9 cellular contexts compared by ENCODE assay signal in genomic region chr4:114386637-114387233, GRCh38.
A peak's percentile ranks its signal among the peaks of the same experiment; 100 is the strongest.
DNase-seq lines count a peak whose midpoint lies in the region; ATAC-seq and TF ChIP-seq lines count a peak whose summit lies in the region.
"Had no signal": no experiment of that assay in that cellular context is flagged by ENCODE, and none has a peak within 500 bp of the region (broad histone marks: within the 10 kb centered on the region; RNA-seq: fewer than 3 reads in every experiment).

No MANE protein-coding gene starts in this region.

- no peak overlapping the region for H3K4me3 Mint-ChIP-seq in glutamatergic neuron (ENCODE audit: unreplicated experiment)
- H3K4me3 Mint-ChIP-seq: activated naive CD8-positive, alpha-beta T cell treated with anti-CD3 and anti-CD28 coated beads, Interleukin-2, amount 10 ng/mL, durations not matched to agents 7 days and 5 days had no signal

- no peak for TF ChIP-seq POLR2A in vagina (IDR thresholded peaks at IDR 0.05)

- no peaks in the 10 kb centered on the region for H3K9me3 Mint-ChIP-seq in glutamatergic neuron (ENCODE audit: unreplicated experiment)
- H3K9me3 Mint-ChIP-seq: activated naive CD8-positive, alpha-beta T cell treated with anti-CD3 and anti-CD28 coated beads, Interleukin-2, amount 10 ng/mL, durations not matched to agents 7 days and 5 days had no signal

- no peaks in the 10 kb centered on the region for H3K36me3 Mint-ChIP-seq in glutamatergic neuron (ENCODE audit: unreplicated experiment)
- H3K36me3 Mint-ChIP-seq: activated naive CD8-positive, alpha-beta T cell treated with anti-CD3 and anti-CD28 coated beads, Interleukin-2, amount 10 ng/mL, durations not matched to agents 7 days and 5 days had no signal

- H3K4me3 ChIP-seq in vagina, result no peak overlapping the region

- H3K36me3 ChIP-seq in vagina, result no peaks in the 10 kb centered on the region

- H3K4me1 Mint-ChIP-seq in glutamatergic neuron (ENCODE audit: low read depth, unreplicated experiment), result no peaks in the 10 kb centered on the region
- H3K4me1 Mint-ChIP-seq: activated naive CD8-positive, alpha-beta T cell treated with anti-CD3 and anti-CD28 coated beads, Interleukin-2, amount 10 ng/mL, durations not matched to agents 7 days and 5 days had no signal

- intact Hi-C loops in vagina (cut with DNase I), result loop anchor here (10.0 kb wide), 1 partner anchor 308 kb away; no protein-coding TSS in a partner anchor

- no peaks in the 10 kb centered on the region for H3K9me3 ChIP-seq in vagina

- H3K27ac ChIP-seq in vagina, result no peak overlapping the region

- peak; percentile 27 to 40 for DNase-seq in NCI-H446 (lab: John Stamatoyannopoulos, UW)
- no peak for DNase-seq in NCI-H446 treated with DMSO at 0.1 percent for 48 hours (lab: John Stamatoyannopoulos, UW)
- peak; percentile 27 for DNase-seq in SW480 (ENCODE audit: low spot score)
- DNase-seq in glutamatergic neuron, result no peak
- no peak for DNase-seq in vagina (ENCODE audit: extremely low spot score in 2 of 2)
- no peak for DNase-seq in NCI-H1930 (lab: John Stamatoyannopoulos, UW)
- DNase-seq in activated CD4-positive, CD25-positive, alpha-beta regulatory T cell (lab: John Stamatoyannopoulos, UW), result no peak
- DNase-seq: activated naive CD8-positive, alpha-beta T cell treated with anti-CD3 and anti-CD28 coated beads, Interleukin-2, amount 10 ng/mL, durations not matched to agents 7 days and 5 days had no signal

- TF ChIP-seq CTCF in glutamatergic neuron (IDR thresholded peaks at IDR 0.05; ENCODE audit: partially characterized antibody, unreplicated experiment) (peak; percentile 79), vagina (IDR thresholded peaks at IDR 0.05) (peak in 2 of 3 experiments; percentile 56 to 62)

- no peaks in the 10 kb centered on the region for H3K27me3 Mint-ChIP-seq in glutamatergic neuron (ENCODE audit: unreplicated experiment)

- H3K27ac Mint-ChIP-seq in glutamatergic neuron (ENCODE audit: unreplicated experiment), result no peak overlapping the region
- H3K27ac Mint-ChIP-seq: activated naive CD8-positive, alpha-beta T cell treated with anti-CD3 and anti-CD28 coated beads, Interleukin-2, amount 10 ng/mL, durations not matched to agents 7 days and 5 days had no signal

- H3K4me1 ChIP-seq in vagina, result no peaks in the 10 kb centered on the region

- H3K27me3 ChIP-seq in vagina, result no peaks in the 10 kb centered on the region

- ATAC-seq in HG02981 (IDR thresholded peaks at IDR 0.05; ENCODE audit: unreplicated experiment), result peak; percentile 48

Comparison
In these comparisons a context has a peak if more than half of its experiments do, and no peak if none do; other contexts are left out.
1. DNase-seq: peak in NCI-H446 (2 of 2) and SW480 (single experiment); none in NCI-H446 treated with DMSO at 0.1 percent for 48 hours (single experiment), glutamatergic neuron (single experiment), vagina (0 of 2), NCI-H1930 (0 of 2) and activated CD4-positive, CD25-positive, alpha-beta regulatory T cell (0 of 4).